8 cellular contexts compared by ENCODE assay signal in genomic region chr14:76151398-76152332, GRCh38. TPM values are rescaled to one million over a fixed set of nuclear protein-coding genes. Genes with fewer than 3 reads are reported as not detected.
DNase-seq lines count a peak whose midpoint lies in the region; ATAC-seq and TF ChIP-seq lines count a peak whose summit lies in the region.

TSS of gene GPATCH2L (plus strand) at chr14:76151922. CDS start at chr14:76154364, 2,442 bp downstream.

- ATAC-seq in GM19328 (IDR thresholded peaks at IDR 0.05; ENCODE audit: unreplicated experiment) (peak; percentile 95), HG03469 (IDR thresholded peaks at IDR 0.05; ENCODE audit: unreplicated experiment) (peak; percentile 55)

- H3K27ac ChIP-seq in C4-2B (peak within 1 kb of the TSS; percentile 79), liver (ENCODE audit: low read depth in 1 of 2, low read length in 2 of 2) (peak within 1 kb of the TSS; percentile 74 to 89)

- H3K9ac ChIP-seq in liver (ENCODE audit: low read depth in 1 of 2, low read length in 2 of 2), result peak within 1 kb of the TSS; percentile 77 to 85

- H3K27me3 ChIP-seq in liver (ENCODE audit: control insufficient read depth in 4 of 4, insufficient read depth in 4 of 4, low read length in 3 of 4), result no peaks in the 10 kb centered on the region

- H3K4me1 ChIP-seq in liver (ENCODE audit: control insufficient read depth in 4 of 4, insufficient read depth in 4 of 4, low read length in 3 of 4), result peaks cover 6 to 27% (median 13%) of the 10 kb centered on the region in 4 donors

- TF ChIP-seq CTCF in C4-2B (conservative IDR thresholded peaks at IDR 0.05), result no peak
- no peak for TF ChIP-seq CTCF in liver (IDR thresholded peaks at IDR 0.05; ENCODE audit: low read depth, low read length, missing input control)

- no peak for TF ChIP-seq RAD21 in liver (IDR thresholded peaks at IDR 0.05)

- no peaks in the 10 kb centered on the region for H3K9me3 ChIP-seq in liver (ENCODE audit: control insufficient read depth in 4 of 4, low read length in 3 of 4)

- H3K36me3 ChIP-seq in liver (ENCODE audit: control insufficient read depth in 4 of 4, insufficient read depth in 3 of 4, low read depth in 1 of 4, low read length in 3 of 4), result peaks cover 0 to 7% (median 5%) of the 10 kb centered on the region in 4 donors

- peak; percentile 94 for DNase-seq in NCI-H748 (lab: John Stamatoyannopoulos, UW; ENCODE audit: unreplicated experiment)
- peak; percentile 98 to 99 for DNase-seq in activated CD4-positive, alpha-beta T cell treated with anti-CD3 and anti-CD28 coated beads, Interleukin-2, amount 50 U/mL, for 24 hours (ENCODE audit: low read depth in 1 of 2, low spot score in 1 of 2)
- DNase-seq in dermis blood vessel endothelial cell, result peak; percentile 90
- DNase-seq in stimulated activated CD4-positive, alpha-beta T cell treated with anti-CD3 and anti-CD28 coated beads, Interleukin-4, amount 100 ng/mL, for 1 hour, result peak; percentile 98

- H3K4me3 ChIP-seq in liver (ENCODE audit: low read depth in 1 of 3, low read length in 3 of 3), result peak within 1 kb of the TSS; percentile 82 to 95 (median 93)

- WGBS in liver, result 3% methylated on average over 43 of the region's 43 CpGs

TF ChIP-seq in liver, 16 proteins besides CTCF, POLR2A, EP300 and RAD21:
- peak; percentile 63 for TF ChIP-seq SP1 (IDR thresholded peaks at IDR 0.05)
- TF ChIP-seq NR2F2 (IDR thresholded peaks at IDR 0.05), result peak; percentile 64
- TF ChIP-seq JUND (IDR thresholded peaks at IDR 0.05), result peak in 1 of 2 donors; percentile 27
- no peak for TF ChIP-seq RXRA (IDR thresholded peaks at IDR 0.05)
- no peak for TF ChIP-seq YY1 (IDR thresholded peaks at IDR 0.05)
- TF ChIP-seq, protein P1, sequence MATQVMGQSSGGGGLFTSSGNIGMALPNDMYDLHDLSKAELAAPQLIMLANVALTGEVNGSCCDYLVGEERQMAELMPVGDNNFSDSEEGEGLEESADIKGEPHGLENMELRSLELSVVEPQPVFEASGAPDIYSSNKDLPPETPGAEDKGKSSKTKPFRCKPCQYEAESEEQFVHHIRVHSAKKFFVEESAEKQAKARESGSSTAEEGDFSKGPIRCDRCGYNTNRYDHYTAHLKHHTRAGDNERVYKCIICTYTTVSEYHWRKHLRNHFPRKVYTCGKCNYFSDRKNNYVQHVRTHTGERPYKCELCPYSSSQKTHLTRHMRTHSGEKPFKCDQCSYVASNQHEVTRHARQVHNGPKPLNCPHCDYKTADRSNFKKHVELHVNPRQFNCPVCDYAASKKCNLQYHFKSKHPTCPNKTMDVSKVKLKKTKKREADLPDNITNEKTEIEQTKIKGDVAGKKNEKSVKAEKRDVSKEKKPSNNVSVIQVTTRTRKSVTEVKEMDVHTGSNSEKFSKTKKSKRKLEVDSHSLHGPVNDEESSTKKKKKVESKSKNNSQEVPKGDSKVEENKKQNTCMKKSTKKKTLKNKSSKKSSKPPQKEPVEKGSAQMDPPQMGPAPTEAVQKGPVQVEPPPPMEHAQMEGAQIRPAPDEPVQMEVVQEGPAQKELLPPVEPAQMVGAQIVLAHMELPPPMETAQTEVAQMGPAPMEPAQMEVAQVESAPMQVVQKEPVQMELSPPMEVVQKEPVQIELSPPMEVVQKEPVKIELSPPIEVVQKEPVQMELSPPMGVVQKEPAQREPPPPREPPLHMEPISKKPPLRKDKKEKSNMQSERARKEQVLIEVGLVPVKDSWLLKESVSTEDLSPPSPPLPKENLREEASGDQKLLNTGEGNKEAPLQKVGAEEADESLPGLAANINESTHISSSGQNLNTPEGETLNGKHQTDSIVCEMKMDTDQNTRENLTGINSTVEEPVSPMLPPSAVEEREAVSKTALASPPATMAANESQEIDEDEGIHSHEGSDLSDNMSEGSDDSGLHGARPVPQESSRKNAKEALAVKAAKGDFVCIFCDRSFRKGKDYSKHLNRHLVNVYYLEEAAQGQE (IDR thresholded peaks at IDR 0.05), result no peak
- no peak for TF ChIP-seq HNF4G (IDR thresholded peaks at IDR 0.05)
- TF ChIP-seq ATF3 (IDR thresholded peaks at IDR 0.05), result no peak
- TF ChIP-seq ZBTB33 (IDR thresholded peaks at IDR 0.05), result no peak
- no peak for TF ChIP-seq FOXA1 (IDR thresholded peaks at IDR 0.05)
- TF ChIP-seq MAX (IDR thresholded peaks at IDR 0.05), result no peak
- TF ChIP-seq FOXA2 (IDR thresholded peaks at IDR 0.05), result no peak
- peak; percentile 88 to 98 for TF ChIP-seq GABPA (IDR thresholded peaks at IDR 0.05 in 1 of 2, conservative IDR thresholded peaks at IDR 0.05 in 1 of 2)
- TF ChIP-seq EGR1 (IDR thresholded peaks at IDR 0.05; ENCODE audit: low read depth in 2 of 2), result no peak
- no peak for TF ChIP-seq HNF4A (conservative IDR thresholded peaks at IDR 0.05)
- no peak for TF ChIP-seq TAF1 (conservative IDR thresholded peaks at IDR 0.05)
TF ChIP-seq in liver: peak in this region for 4.

RNA-seq across cellular contexts. Expression of gene GPATCH2L, which starts in this region (rescaled TPM):
- total RNA-seq in dermis blood vessel endothelial cell (46.3 and 66.5 TPM in 2 replicates), liver (10 to 100 TPM; 24.0 to 39.5 TPM)
- polyA plus RNA-seq in liver, result 1 to 10 TPM; 4.5 to 7.5 TPM

Comparison
In these comparisons a context has a peak if more than half of its experiments do, and no peak if none do; other contexts are left out.
1. Peak in every context shown above with its lines: DNase-seq, ATAC-seq, H3K4me3 ChIP-seq and H3K27ac ChIP-seq.